In genomic region chr21:21860888-21861287, GRCh38 we compare ENCODE assay signal across 16 cellular contexts.
DNase-seq lines count a peak whose midpoint lies in the region; ATAC-seq and TF ChIP-seq lines count a peak whose summit lies in the region.
"Had no signal": no experiment of that assay in that cellular context is flagged by ENCODE, and none has a peak within 500 bp of the region (broad histone marks: within the 10 kb centered on the region; RNA-seq: fewer than 3 reads in every experiment).

No MANE protein-coding gene starts in this region.

- no peak for TF ChIP-seq CTCF in left ventricle myocardium inferior (IDR thresholded peaks at IDR 0.05; ENCODE audit: borderline replicate concordance)
- no peak for TF ChIP-seq CTCF in cardiac fibroblast (IDR thresholded peaks at IDR 0.05; ENCODE audit: low read depth, low read length)
- no peak for TF ChIP-seq CTCF in gastrocnemius medialis (IDR thresholded peaks at IDR 0.05 in 4 of 5, conservative IDR thresholded peaks at IDR 0.05 in 1 of 5)
- no peak for TF ChIP-seq CTCF in upper lobe of right lung (IDR thresholded peaks at IDR 0.05)

- no peaks in the 10 kb centered on the region for H3K4me1 Mint-ChIP-seq in activated CD4-positive, alpha-beta memory T cell treated with anti-CD3 and anti-CD28 coated beads, Interleukin-2, amount 10 ng/mL, durations not matched to agents 7 days and 5 days
- H3K4me1 Mint-ChIP-seq: activated CD8-positive, alpha-beta memory T cell treated with anti-CD3 and anti-CD28 coated beads, Interleukin-2, amount 10 ng/mL, durations not matched to agents 7 days and 5 days had no signal

- ATAC-seq in Right ventricle myocardium superior (ENCODE audit: poor library complexity), result no peak
- ATAC-seq in gastrocnemius medialis, result peak; percentile 19 to 60
- no peak for ATAC-seq in upper lobe of right lung
- ATAC-seq: activated CD8-positive, alpha-beta memory T cell treated with anti-CD3 and anti-CD28 coated beads, Interleukin-2, amount 10 ng/mL, durations not matched to agents 7 days and 5 days had no signal

- in situ Hi-C loops in gastrocnemius medialis (cut with MboI; ENCODE audit: low sequenced_read_pairs in 4 of 4), result no loop called here

- H3K9me3 Mint-ChIP-seq in activated CD4-positive, alpha-beta memory T cell treated with anti-CD3 and anti-CD28 coated beads, Interleukin-2, amount 10 ng/mL, durations not matched to agents 7 days and 5 days, result peaks cover 9% of the 10 kb centered on the region

- no peak overlapping the region for H3K27ac Mint-ChIP-seq in activated CD4-positive, alpha-beta memory T cell treated with anti-CD3 and anti-CD28 coated beads, Interleukin-2, amount 10 ng/mL, durations not matched to agents 7 days and 5 days
- H3K27ac Mint-ChIP-seq: activated CD8-positive, alpha-beta memory T cell treated with anti-CD3 and anti-CD28 coated beads, Interleukin-2, amount 10 ng/mL, durations not matched to agents 7 days and 5 days had no signal

- peak overlapping the region; percentile 15 for H3K27ac ChIP-seq in left ventricle myocardium inferior (replicated peaks)
- peak overlapping the region in 3 of 4 donors; percentile 17 to 59 (median 37) for H3K27ac ChIP-seq in gastrocnemius medialis
- no peak overlapping the region for H3K27ac ChIP-seq in upper lobe of right lung
- H3K27ac ChIP-seq: esophagus squamous epithelium, PC-9, tibial nerve had no signal

- intact Hi-C loops in left ventricle myocardium inferior (cut with micrococcal nuclease), result no loop called here
- intact Hi-C loops in Right ventricle myocardium superior (cut with DNase I), result no loop called here
- intact Hi-C loops in gastrocnemius medialis (cut with DNase I; ENCODE audit: low total_unique reads), result no loop called here
- intact Hi-C loops in upper lobe of right lung (cut with DNase I), result no loop called here

- H3K36me3 Mint-ChIP-seq in activated CD4-positive, alpha-beta memory T cell treated with anti-CD3 and anti-CD28 coated beads, Interleukin-2, amount 10 ng/mL, durations not matched to agents 7 days and 5 days (ENCODE audit: low read depth), result no peaks in the 10 kb centered on the region
- H3K36me3 Mint-ChIP-seq: activated CD8-positive, alpha-beta memory T cell treated with anti-CD3 and anti-CD28 coated beads, Interleukin-2, amount 10 ng/mL, durations not matched to agents 7 days and 5 days had no signal

- H3K27me3 ChIP-seq in left ventricle myocardium inferior (ENCODE audit: low read depth) (no peaks in the 10 kb centered on the region), gastrocnemius medialis (no peaks in the 10 kb centered on the region), upper lobe of right lung (no peaks in the 10 kb centered on the region)
- H3K27me3 ChIP-seq: esophagus squamous epithelium, tibial nerve had no signal

- no peak for DNase-seq in left ventricle myocardium inferior
- DNase-seq in Right ventricle myocardium superior, result no peak
- DNase-seq in NCI-H2227 treated with DMSO at 0.1 percent for 48 hours (lab: John Stamatoyannopoulos, UW), result peak; percentile 83
- DNase-seq in cardiac fibroblast (ENCODE audit: low read depth in 2 of 2), result peak; percentile 5 to 11
- no peak for DNase-seq in gastrocnemius medialis
- no peak for DNase-seq in activated CD4-positive, alpha-beta memory T cell treated with anti-CD3 and anti-CD28 coated beads, Interleukin-2, amount 10 ng/mL, durations not matched to agents 7 days and 5 days
- DNase-seq in HK-2 (ENCODE audit: unreplicated experiment), result no peak
- DNase-seq in upper lobe of right lung, result no peak
- DNase-seq: activated CD8-positive, alpha-beta memory T cell treated with anti-CD3 and anti-CD28 coated beads, Interleukin-2, amount 10 ng/mL, durations not matched to agents 7 days and 5 days; activated naive CD4-positive, alpha-beta T cell; Calu3; esophagus squamous epithelium; NCI-H1048; PC-9; stimulated activated CD4-positive, alpha-beta T cell treated with anti-CD3 and anti-CD28 coated beads, Interleukin-4, amount 100 ng/mL, for 1 hour had no signal

- POLR2A ChIA-PET in activated CD4-positive, alpha-beta memory T cell treated with anti-CD3 and anti-CD28 coated beads, Interleukin-2, amount 10 ng/mL, durations not matched to agents 7 days and 5 days (lab: Charles Lee), result no interaction called here

- no peaks in the 10 kb centered on the region for H3K4me1 ChIP-seq in left ventricle myocardium inferior
- no peaks in the 10 kb centered on the region for H3K4me1 ChIP-seq in gastrocnemius medialis
- no peaks in the 10 kb centered on the region for H3K4me1 ChIP-seq in upper lobe of right lung
- H3K4me1 ChIP-seq: esophagus squamous epithelium, tibial nerve had no signal

- H3K27me3 Mint-ChIP-seq in activated CD4-positive, alpha-beta memory T cell treated with anti-CD3 and anti-CD28 coated beads, Interleukin-2, amount 10 ng/mL, durations not matched to agents 7 days and 5 days, result no peaks in the 10 kb centered on the region
- H3K27me3 Mint-ChIP-seq: activated CD8-positive, alpha-beta memory T cell treated with anti-CD3 and anti-CD28 coated beads, Interleukin-2, amount 10 ng/mL, durations not matched to agents 7 days and 5 days had no signal

- peaks cover 4% of the 10 kb centered on the region for H3K9me3 ChIP-seq in left ventricle myocardium inferior (replicated peaks)
- no peaks in the 10 kb centered on the region for H3K9me3 ChIP-seq in gastrocnemius medialis
- H3K9me3 ChIP-seq in upper lobe of right lung, result no peaks in the 10 kb centered on the region
- H3K9me3 ChIP-seq: esophagus squamous epithelium, tibial nerve had no signal

- CTCF ChIA-PET in activated CD4-positive, alpha-beta memory T cell treated with anti-CD3 and anti-CD28 coated beads, Interleukin-2, amount 10 ng/mL, durations not matched to agents 7 days and 5 days (lab: Charles Lee), result no interaction called here

- H3K4me3 ChIP-seq in left ventricle myocardium inferior (no peak overlapping the region), cardiac fibroblast (replicated peaks in 1 of 2; ENCODE audit: low read depth in 2 of 2, low read length in 2 of 2) (no peak overlapping the region), gastrocnemius medialis (no peak overlapping the region), upper lobe of right lung (no peak overlapping the region)
- H3K4me3 ChIP-seq: esophagus squamous epithelium, PC-9, tibial nerve had no signal

- H3K36me3 ChIP-seq in left ventricle myocardium inferior (no peaks in the 10 kb centered on the region), gastrocnemius medialis (no peaks in the 10 kb centered on the region), upper lobe of right lung (no peaks in the 10 kb centered on the region)
- H3K36me3 ChIP-seq: esophagus squamous epithelium, tibial nerve had no signal

- no peak for TF ChIP-seq POLR2A in gastrocnemius medialis (IDR thresholded peaks at IDR 0.05)

- no peak overlapping the region for H3K4me3 Mint-ChIP-seq in activated CD4-positive, alpha-beta memory T cell treated with anti-CD3 and anti-CD28 coated beads, Interleukin-2, amount 10 ng/mL, durations not matched to agents 7 days and 5 days
- H3K4me3 Mint-ChIP-seq: activated CD8-positive, alpha-beta memory T cell treated with anti-CD3 and anti-CD28 coated beads, Interleukin-2, amount 10 ng/mL, durations not matched to agents 7 days and 5 days had no signal

Comparison
In these comparisons a context has a peak if more than half of its experiments do, and no peak if none do; other contexts are left out.
1. DNase-seq: peak in NCI-H2227 treated with DMSO at 0.1 percent for 48 hours (single experiment) and cardiac fibroblast (2 of 2); none in left ventricle myocardium inferior (single experiment), Right ventricle myocardium superior (single experiment), gastrocnemius medialis (0 of 2), activated CD4-positive, alpha-beta memory T cell treated with anti-CD3 and anti-CD28 coated beads, Interleukin-2, amount 10 ng/mL, durations not matched to agents 7 days and 5 days (single experiment), HK-2 (single experiment) and upper lobe of right lung (single experiment).
2. ATAC-seq: peak in gastrocnemius medialis (2 of 2); none in Right ventricle myocardium superior (single experiment) and upper lobe of right lung (single experiment).